In genomic region chr4:170691168-170691567, GRCh38 we compare ENCODE assay signal across 28 cellular contexts.
"Had no signal": no experiment of that assay in that cellular context is flagged by ENCODE, and none has a peak within 500 bp of the region (broad histone marks: within the 10 kb centered on the region; RNA-seq: fewer than 3 reads in every experiment).

No MANE protein-coding gene starts in this region.

- H3K9me3 Mint-ChIP-seq: neural crest cell; stimulated activated memory B cell treated with anti-CD40 and anti-IgM and Interleukin-4, amounts not matched to agents 10 μg/mL and 1 μg/mL and 100 μg/mL, for 72 hours had no signal

- H3K27me3 Mint-ChIP-seq: dendritic cell treated with granulocyte-macrophage colony-stimulating factor and Interleukin-4, amounts not matched to agents 40 ng/mL and 50 ng/mL, for 4 days; naive B cell; natural killer cell treated with Interleukin-12 subunit alpha and Interleukin-12 subunit beta and Interleukin-15 and Interleukin-18, amount 100 ng/mL, for 72 hours; stimulated activated memory B cell treated with anti-CD40 and anti-IgM and Interleukin-4, amounts not matched to agents 10 μg/mL and 1 μg/mL and 100 μg/mL, for 72 hours; type B pancreatic cell had no signal

- H2AFZ ChIP-seq: hepatocyte, parathyroid adenoma had no signal

- H3K4me2 ChIP-seq: hepatocyte had no signal

- H3K4me1 Mint-ChIP-seq: naive B cell; neural crest cell; stimulated activated memory B cell treated with anti-CD40 and anti-IgM and Interleukin-4, amounts not matched to agents 10 μg/mL and 1 μg/mL and 100 μg/mL, for 72 hours had no signal

- ATAC-seq: foreskin keratinocyte; gastroesophageal sphincter; heart left ventricle; left cardiac atrium; left lung; mucosa of descending colon; natural killer cell treated with Interleukin-12 subunit alpha and Interleukin-12 subunit beta and Interleukin-15 and Interleukin-18, amount 100 ng/mL, for 72 hours; right cardiac atrium; stimulated activated memory B cell treated with anti-CD40 and anti-IgM and Interleukin-4, amounts not matched to agents 10 μg/mL and 1 μg/mL and 100 μg/mL, for 72 hours; stimulated activated naive CD8-positive, alpha-beta T cell treated with anti-CD3 and anti-CD28 coated beads, Interleukin-15, Interleukin-2, amounts not matched to agents 100 U/mL and 50 U/mL, for 24 hours had no signal

- H3K9me3 ChIP-seq: esophagus muscularis mucosa, gastroesophageal sphincter, mucosa of descending colon, prostate gland, testis, tibial artery had no signal

- H3K4me3 Mint-ChIP-seq: dendritic cell treated with granulocyte-macrophage colony-stimulating factor and Interleukin-4, amounts not matched to agents 40 ng/mL and 50 ng/mL, for 4 days; mesothelial cell of epicardium; naive B cell; natural killer cell treated with Interleukin-12 subunit alpha and Interleukin-12 subunit beta and Interleukin-15 and Interleukin-18, amount 100 ng/mL, for 72 hours; neural crest cell; stimulated activated memory B cell treated with anti-CD40 and anti-IgM and Interleukin-4, amounts not matched to agents 10 μg/mL and 1 μg/mL and 100 μg/mL, for 72 hours; type B pancreatic cell had no signal

- H3K27me3 ChIP-seq: esophagus muscularis mucosa, foreskin keratinocyte, gastroesophageal sphincter, heart left ventricle, hepatocyte, left lung, sigmoid colon, spleen, testis, tibial artery had no signal

- H3K36me3 Mint-ChIP-seq: mesothelial cell of epicardium; naive B cell; natural killer cell treated with Interleukin-12 subunit alpha and Interleukin-12 subunit beta and Interleukin-15 and Interleukin-18, amount 100 ng/mL, for 72 hours; stimulated activated memory B cell treated with anti-CD40 and anti-IgM and Interleukin-4, amounts not matched to agents 10 μg/mL and 1 μg/mL and 100 μg/mL, for 72 hours; type B pancreatic cell had no signal

- DNase-seq: effector CD8-positive, alpha-beta T cell; foreskin keratinocyte; heart left ventricle; kidney; left cardiac atrium; left lung; mesenchymal stem cell; mucosa of descending colon; naive B cell; right cardiac atrium; sigmoid colon; spleen; stimulated activated CD4-positive, alpha-beta T cell treated with anti-CD3 and anti-CD28 coated beads, Interleukin-4, amount 100 ng/mL, for 4 hours; stimulated activated naive CD8-positive, alpha-beta T cell treated with anti-CD3 and anti-CD28 coated beads, Interleukin-15, Interleukin-2, amounts not matched to agents 100 U/mL and 50 U/mL, for 24 hours; substantia nigra; testis; tibial artery had no signal

- H3K27ac Mint-ChIP-seq: dendritic cell treated with granulocyte-macrophage colony-stimulating factor and Interleukin-4, amounts not matched to agents 40 ng/mL and 50 ng/mL, for 4 days; mesothelial cell of epicardium; naive B cell; natural killer cell treated with Interleukin-12 subunit alpha and Interleukin-12 subunit beta and Interleukin-15 and Interleukin-18, amount 100 ng/mL, for 72 hours; stimulated activated memory B cell treated with anti-CD40 and anti-IgM and Interleukin-4, amounts not matched to agents 10 μg/mL and 1 μg/mL and 100 μg/mL, for 72 hours; type B pancreatic cell had no signal

- H3K9ac ChIP-seq: parathyroid adenoma had no signal

- H3K4me1 ChIP-seq: esophagus muscularis mucosa, foreskin keratinocyte, gastroesophageal sphincter, heart left ventricle, left lung, parathyroid adenoma, prostate gland, sigmoid colon, spleen, testis, tibial artery had no signal

- H3K4me3 ChIP-seq: esophagus muscularis mucosa, gastroesophageal sphincter, heart left ventricle, hepatocyte, left lung, mucosa of descending colon, prostate gland, sigmoid colon, spleen, testis, tibial artery had no signal

- H3K36me3 ChIP-seq: esophagus muscularis mucosa, gastroesophageal sphincter, heart left ventricle, left lung, prostate gland, sigmoid colon, spleen, tibial artery had no signal

- H3K27ac ChIP-seq: esophagus muscularis mucosa, foreskin keratinocyte, gastroesophageal sphincter, heart left ventricle, left lung, parathyroid adenoma, prostate gland, sigmoid colon, spleen, testis, tibial artery had no signal
